In genomic region chr6:54874349-54875048, GRCh38 we compare ENCODE assay signal across 16 cellular contexts. TPM values are rescaled to one million over a fixed set of nuclear protein-coding genes. Genes with fewer than 3 reads are reported as not detected.
"Had no signal": no experiment of that assay in that cellular context is flagged by ENCODE, and none has a peak within 500 bp of the region (broad histone marks: within the 10 kb centered on the region; RNA-seq: fewer than 3 reads in every experiment).

No MANE protein-coding gene starts in this region.

- H3K36me3 ChIP-seq: suprapubic skin had no signal

- H3K4me3 ChIP-seq: psoas muscle, suprapubic skin had no signal

- DNase-seq: activated CD4-positive, alpha-beta T cell treated with anti-CD3 and anti-CD28 coated beads for 4 hours; activated CD8-positive, alpha-beta T cell treated with anti-CD3 and anti-CD28 coated beads, Interleukin-2, amount 10 ng/mL, durations not matched to agents 7 days and 5 days; activated naive CD4-positive, alpha-beta T cell; activated naive CD8-positive, alpha-beta T cell treated with anti-CD3 and anti-CD28 coated beads, Interleukin-2, amount 50 U/mL, for 24 hours; cortex of kidney; effector CD8-positive, alpha-beta T cell; natural killer cell; occipital lobe; psoas muscle; stimulated activated CD4-positive, alpha-beta T cell treated with anti-CD3 and anti-CD28 coated beads, Interleukin-12 subunit alpha, Interleukin-12 subunit beta, amount 100 ng/mL, for 4 hours; stimulated activated naive CD4-positive, alpha-beta T cell treated with Interleukin-2 at 50 U/mL for 16 hours; T1000 had no signal

- H3K27ac ChIP-seq: psoas muscle, suprapubic skin had no signal

- ATAC-seq: activated CD8-positive, alpha-beta T cell treated with anti-CD3 and anti-CD28 coated beads, Interleukin-2, amount 10 ng/mL, durations not matched to agents 7 days and 5 days; activated naive CD8-positive, alpha-beta T cell treated with anti-CD3 and anti-CD28 coated beads, Interleukin-2, amount 50 U/mL, for 24 hours; left lobe of liver; natural killer cell; psoas muscle; sciatic nerve had no signal

- H3K4me1 ChIP-seq: psoas muscle had no signal

- H3K27me3 ChIP-seq: suprapubic skin had no signal

- H3K9me3 ChIP-seq: psoas muscle, suprapubic skin had no signal

RNA-seq across cellular contexts. Expression of gene FAM83B, which starts 27.9 kb away (rescaled TPM):
- total RNA-seq: activated CD8-positive, alpha-beta T cell treated with anti-CD3 and anti-CD28 coated beads, Interleukin-2, amount 10 ng/mL, durations not matched to agents 7 days and 5 days; activated T-helper 1 cell treated with anti-CD3 and anti-CD28 coated beads, Interleukin-12 subunit alpha, Interleukin-12 subunit beta, Interleukin-2, Interleukin-4 antibody, amounts not matched to agents 30 ng/mL and 10 ng/mL and 1 ng/mL, durations not matched to agents 14 hours and 24 hours and 36 hours; natural killer cell; sciatic nerve had no signal
